Comparison of ENCODE assay signal across 16 cellular contexts in the genomic region with DNA sequence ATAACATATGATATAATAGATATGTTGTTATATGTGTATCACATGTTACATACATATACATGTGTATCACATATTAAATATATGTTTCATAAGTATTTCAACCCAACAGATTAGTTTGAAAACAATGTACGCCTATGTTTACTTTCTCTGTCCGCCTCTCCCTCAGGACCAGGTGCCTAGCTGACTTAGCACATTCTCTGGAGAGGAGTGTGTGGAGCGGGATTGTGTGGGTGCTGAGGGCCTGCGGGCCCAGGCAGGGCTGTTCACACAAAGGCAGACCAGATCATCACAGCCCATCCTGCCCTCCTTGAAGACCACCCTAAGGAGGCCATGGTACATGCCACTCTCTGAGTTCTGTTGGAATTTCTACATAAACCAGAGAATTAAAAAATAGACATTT.
DNase-seq lines count a peak whose midpoint lies in the region; ATAC-seq and TF ChIP-seq lines count a peak whose summit lies in the region.
"Had no signal": no experiment of that assay in that cellular context is flagged by ENCODE, and none has a peak within 500 bp of the region (broad histone marks: within the 10 kb centered on the region; RNA-seq: fewer than 3 reads in every experiment).

No MANE protein-coding gene starts in this region.

- H3K4me3 Mint-ChIP-seq in activated naive CD4-positive, alpha-beta T cell treated with anti-CD3 and anti-CD28 coated beads, Interleukin-2, amount 10 ng/mL, durations not matched to agents 7 days and 5 days, result no peak overlapping the region
- H3K4me3 Mint-ChIP-seq: CD14-positive monocyte; CD4-positive, alpha-beta memory T cell had no signal

- peaks cover 16% of the 10 kb centered on the region for H3K27me3 Mint-ChIP-seq in activated naive CD4-positive, alpha-beta T cell treated with anti-CD3 and anti-CD28 coated beads, Interleukin-2, amount 10 ng/mL, durations not matched to agents 7 days and 5 days

- H3K36me3 ChIP-seq in parathyroid adenoma (ENCODE audit: control insufficient read depth, insufficient read depth, low read length), result no peaks in the 10 kb centered on the region
- H3K36me3 ChIP-seq: BLaER1, HAP-1 had no signal

- no peaks in the 10 kb centered on the region for H3K9me3 ChIP-seq in parathyroid adenoma (ENCODE audit: control insufficient read depth, low read length)
- H3K9me3 ChIP-seq: HAP-1 had no signal

- H3K9ac ChIP-seq in parathyroid adenoma, result no peak overlapping the region
- H3K9ac ChIP-seq: BLaER1 had no signal

- ATAC-seq in esophagus mucosa (peak; percentile 47), HG02840 (IDR thresholded peaks at IDR 0.05; ENCODE audit: low FRiP score, unreplicated experiment) (no peak)

- no peaks in the 10 kb centered on the region for H3K79me2 ChIP-seq in parathyroid adenoma

- H3K27me3 ChIP-seq in parathyroid adenoma (ENCODE audit: control insufficient read depth, insufficient read depth, low read length), result no peaks in the 10 kb centered on the region

- CTCF ChIA-PET in activated naive CD4-positive, alpha-beta T cell treated with anti-CD3 and anti-CD28 coated beads, Interleukin-2, amount 10 ng/mL, durations not matched to agents 7 days and 5 days (lab: Charles Lee), result no interaction called here

- peak overlapping the region; percentile 30 for H2AFZ ChIP-seq in parathyroid adenoma

- no peaks in the 10 kb centered on the region for H3K9me3 Mint-ChIP-seq in activated naive CD4-positive, alpha-beta T cell treated with anti-CD3 and anti-CD28 coated beads, Interleukin-2, amount 10 ng/mL, durations not matched to agents 7 days and 5 days

- peak overlapping the region; percentile 66 for H3K27ac ChIP-seq in parathyroid adenoma
- H3K27ac ChIP-seq: BLaER1 had no signal

- DNase-seq in activated naive CD4-positive, alpha-beta T cell treated with anti-CD3 and anti-CD28 coated beads, Interleukin-2, amount 10 ng/mL, durations not matched to agents 7 days and 5 days, result peak; percentile 16
- no peak for DNase-seq in activated naive CD4-positive, alpha-beta T cell treated with anti-CD3 and anti-CD28 coated beads, Interleukin-2, amount 50 U/mL, for 16 hours
- DNase-seq in NCI-H2081 treated with DMSO at 0.1 percent for 48 hours (lab: John Stamatoyannopoulos, UW), result no peak
- DNase-seq in COR-L47 (lab: John Stamatoyannopoulos, UW), result no peak
- DNase-seq: 8988T; Calu3; CD4-positive, alpha-beta memory T cell; DMS79 treated with DMSO at 0.1 percent for 48 hours; GF-D8; IMR-90 had no signal

- no peak overlapping the region for H3K27ac Mint-ChIP-seq in activated naive CD4-positive, alpha-beta T cell treated with anti-CD3 and anti-CD28 coated beads, Interleukin-2, amount 10 ng/mL, durations not matched to agents 7 days and 5 days
- H3K27ac Mint-ChIP-seq: CD14-positive monocyte; CD4-positive, alpha-beta memory T cell had no signal

- H3K4me2 ChIP-seq in parathyroid adenoma (ENCODE audit: low read length), result no peak overlapping the region
- H3K4me2 ChIP-seq: BLaER1 had no signal

- H3K36me3 Mint-ChIP-seq in activated naive CD4-positive, alpha-beta T cell treated with anti-CD3 and anti-CD28 coated beads, Interleukin-2, amount 10 ng/mL, durations not matched to agents 7 days and 5 days, result no peaks in the 10 kb centered on the region
- H3K36me3 Mint-ChIP-seq: CD14-positive monocyte; CD4-positive, alpha-beta memory T cell had no signal

- H3K4me3 ChIP-seq in parathyroid adenoma (ENCODE audit: low read depth, low read length), result no peak overlapping the region
- H3K4me3 ChIP-seq: BLaER1, HAP-1 had no signal

- no peaks in the 10 kb centered on the region for H3K4me1 Mint-ChIP-seq in activated naive CD4-positive, alpha-beta T cell treated with anti-CD3 and anti-CD28 coated beads, Interleukin-2, amount 10 ng/mL, durations not matched to agents 7 days and 5 days
- H3K4me1 Mint-ChIP-seq: CD14-positive monocyte; CD4-positive, alpha-beta memory T cell had no signal

- TF ChIP-seq CTCF in parathyroid adenoma (IDR thresholded peaks at IDR 0.05), result no peak

- H3K4me1 ChIP-seq in parathyroid adenoma, result peaks cover 12% of the 10 kb centered on the region
- H3K4me1 ChIP-seq: BLaER1, HAP-1 had no signal
